1 cellular context compared by ENCODE assay signal in genomic region chr21:45364464-45365185, GRCh38.
TF ChIP-seq lines count a peak whose summit lies in the region.

No MANE protein-coding gene starts in this region.

TF ChIP-seq in HepG2, 621 proteins besides CTCF, POLR2A, EP300 and RAD21 (continued from another document):
- TF ChIP-seq ZNF687 (CRISPR knock-in tag; IDR thresholded peaks at IDR 0.05), result peak; percentile 55; the same call in 1 of the 2 replicates
- TF ChIP-seq, protein P1, sequence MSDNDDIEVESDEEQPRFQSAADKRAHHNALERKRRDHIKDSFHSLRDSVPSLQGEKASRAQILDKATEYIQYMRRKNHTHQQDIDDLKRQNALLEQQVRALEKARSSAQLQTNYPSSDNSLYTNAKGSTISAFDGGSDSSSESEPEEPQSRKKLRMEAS (IDR thresholded peaks at IDR 0.05), result 0 out of 2 replicates have a peak, but pooled peaks have one; percentile 9
- TF ChIP-seq, protein P2, sequence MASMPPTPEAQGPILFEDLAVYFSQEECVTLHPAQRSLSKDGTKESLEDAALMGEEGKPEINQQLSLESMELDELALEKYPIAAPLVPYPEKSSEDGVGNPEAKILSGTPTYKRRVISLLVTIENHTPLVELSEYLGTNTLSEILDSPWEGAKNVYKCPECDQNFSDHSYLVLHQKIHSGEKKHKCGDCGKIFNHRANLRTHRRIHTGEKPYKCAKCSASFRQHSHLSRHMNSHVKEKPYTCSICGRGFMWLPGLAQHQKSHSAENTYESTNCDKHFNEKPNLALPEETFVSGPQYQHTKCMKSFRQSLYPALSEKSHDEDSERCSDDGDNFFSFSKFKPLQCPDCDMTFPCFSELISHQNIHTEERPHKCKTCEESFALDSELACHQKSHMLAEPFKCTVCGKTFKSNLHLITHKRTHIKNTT (CRISPR knock-in tag; IDR thresholded peaks at IDR 0.05), result no peak
- no peak for TF ChIP-seq ZNF775 (CRISPR knock-in tag; IDR thresholded peaks at IDR 0.05; ENCODE audit: borderline replicate concordance)
- TF ChIP-seq STAT5B (CRISPR knock-in tag; IDR thresholded peaks at IDR 0.05), result no peak
- peak; percentile 95 for TF ChIP-seq PRPF4 (IDR thresholded peaks at IDR 0.05; ENCODE audit: low read depth, low read length, poor library complexity, severe bottlenecking)
- TF ChIP-seq, protein P3, sequence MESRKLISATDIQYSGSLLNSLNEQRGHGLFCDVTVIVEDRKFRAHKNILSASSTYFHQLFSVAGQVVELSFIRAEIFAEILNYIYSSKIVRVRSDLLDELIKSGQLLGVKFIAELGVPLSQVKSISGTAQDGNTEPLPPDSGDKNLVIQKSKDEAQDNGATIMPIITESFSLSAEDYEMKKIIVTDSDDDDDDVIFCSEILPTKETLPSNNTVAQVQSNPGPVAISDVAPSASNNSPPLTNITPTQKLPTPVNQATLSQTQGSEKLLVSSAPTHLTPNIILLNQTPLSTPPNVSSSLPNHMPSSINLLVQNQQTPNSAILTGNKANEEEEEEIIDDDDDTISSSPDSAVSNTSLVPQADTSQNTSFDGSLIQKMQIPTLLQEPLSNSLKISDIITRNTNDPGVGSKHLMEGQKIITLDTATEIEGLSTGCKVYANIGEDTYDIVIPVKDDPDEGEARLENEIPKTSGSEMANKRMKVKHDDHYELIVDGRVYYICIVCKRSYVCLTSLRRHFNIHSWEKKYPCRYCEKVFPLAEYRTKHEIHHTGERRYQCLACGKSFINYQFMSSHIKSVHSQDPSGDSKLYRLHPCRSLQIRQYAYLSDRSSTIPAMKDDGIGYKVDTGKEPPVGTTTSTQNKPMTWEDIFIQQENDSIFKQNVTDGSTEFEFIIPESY (CRISPR knock-in tag; IDR thresholded peaks at IDR 0.05), result peak; percentile 34; the same call in 1 of the 2 replicates
- TF ChIP-seq NKX3-1 (CRISPR knock-in tag; IDR thresholded peaks at IDR 0.05), result no peak
- peak; percentile 23 for TF ChIP-seq AGO1 (IDR thresholded peaks at IDR 0.05; ENCODE audit: low read depth, low read length, poor library complexity, severe bottlenecking)
- TF ChIP-seq PCBP1 (IDR thresholded peaks at IDR 0.05; ENCODE audit: borderline replicate concordance, low read depth, low read length), result 0 out of 2 replicates have a peak, but pooled peaks have one; percentile 50
- TF ChIP-seq, protein P4, sequence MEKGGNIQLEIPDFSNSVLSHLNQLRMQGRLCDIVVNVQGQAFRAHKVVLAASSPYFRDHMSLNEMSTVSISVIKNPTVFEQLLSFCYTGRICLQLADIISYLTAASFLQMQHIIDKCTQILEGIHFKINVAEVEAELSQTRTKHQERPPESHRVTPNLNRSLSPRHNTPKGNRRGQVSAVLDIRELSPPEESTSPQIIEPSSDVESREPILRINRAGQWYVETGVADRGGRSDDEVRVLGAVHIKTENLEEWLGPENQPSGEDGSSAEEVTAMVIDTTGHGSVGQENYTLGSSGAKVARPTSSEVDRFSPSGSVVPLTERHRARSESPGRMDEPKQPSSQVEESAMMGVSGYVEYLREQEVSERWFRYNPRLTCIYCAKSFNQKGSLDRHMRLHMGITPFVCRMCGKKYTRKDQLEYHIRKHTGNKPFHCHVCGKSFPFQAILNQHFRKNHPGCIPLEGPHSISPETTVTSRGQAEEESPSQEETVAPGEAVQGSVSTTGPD (CRISPR knock-in tag; IDR thresholded peaks at IDR 0.05), result 0 out of 2 replicates have a peak, but pooled peaks have one; percentile 16
TF ChIP-seq in HepG2: peak in this region for 13.
